23 cellular contexts compared by ENCODE assay signal in genomic region chr2:56175779-56176178, GRCh38. TPM values are rescaled to one million over a fixed set of nuclear protein-coding genes. Genes with fewer than 3 reads are reported as not detected.
"Had no signal": no experiment of that assay in that cellular context is flagged by ENCODE, and none has a peak within 500 bp of the region (broad histone marks: within the 10 kb centered on the region; RNA-seq: fewer than 3 reads in every experiment).

No MANE protein-coding gene starts in this region.

- H3K4me1 Mint-ChIP-seq: endodermal cell, immature natural killer cell had no signal

- H3K36me3 ChIP-seq: colonic mucosa, esophagus squamous epithelium, gastrocnemius medialis, heart right ventricle, left lung, lower lobe of right lung had no signal

- H3K4me1 ChIP-seq: colonic mucosa, esophagus squamous epithelium, gastrocnemius medialis, heart right ventricle, left lung, lower lobe of right lung had no signal

- H3K9me3 ChIP-seq: colonic mucosa, esophagus squamous epithelium, gastrocnemius medialis, heart right ventricle, left lung, lower lobe of right lung had no signal

- H3K27ac Mint-ChIP-seq: dendritic cell treated with granulocyte-macrophage colony-stimulating factor and Interleukin-4, amounts not matched to agents 40 ng/mL and 50 ng/mL, for 4 days; effector memory CD8-positive, alpha-beta T cell; endodermal cell; immature natural killer cell had no signal

- H3K36me3 Mint-ChIP-seq: immature natural killer cell had no signal

- H3K4me3 Mint-ChIP-seq: dendritic cell treated with granulocyte-macrophage colony-stimulating factor and Interleukin-4, amounts not matched to agents 40 ng/mL and 50 ng/mL, for 4 days; effector memory CD8-positive, alpha-beta T cell; endodermal cell; immature natural killer cell had no signal

- H3K4me3 ChIP-seq: colonic mucosa, esophagus squamous epithelium, gastrocnemius medialis, heart right ventricle, left lung, lower lobe of right lung had no signal

- H3K9me3 Mint-ChIP-seq: dendritic cell treated with granulocyte-macrophage colony-stimulating factor and Interleukin-4, amounts not matched to agents 40 ng/mL and 50 ng/mL, for 4 days had no signal

- DNase-seq: cerebellar nuclear complex; colonic mucosa; cortex of kidney; effector CD8-positive, alpha-beta T cell; effector memory CD8-positive, alpha-beta T cell; endodermal cell; esophagus squamous epithelium; foreskin fibroblast; foreskin melanocyte; gastrocnemius medialis; glutamatergic neuron; head of caudate nucleus; heart right ventricle; hippocampal formation; immature natural killer cell; left cardiac atrium; left lung; left ventricle myocardium superior; lower lobe of right lung; mesenchymal stem cell; midbrain had no signal

- H3K27me3 Mint-ChIP-seq: effector memory CD8-positive, alpha-beta T cell had no signal

- H3K27me3 ChIP-seq: colonic mucosa had no signal

- H3K27ac ChIP-seq: colonic mucosa, esophagus squamous epithelium, gastrocnemius medialis, heart right ventricle, left lung, lower lobe of right lung had no signal

RNA-seq across cellular contexts. Expression of gene CCDC85A, which starts 8.0 kb away (rescaled TPM):
- total RNA-seq: mononuclear cell had no signal
